Comparison of ENCODE assay signal across 2 cellular contexts in the genomic region with DNA sequence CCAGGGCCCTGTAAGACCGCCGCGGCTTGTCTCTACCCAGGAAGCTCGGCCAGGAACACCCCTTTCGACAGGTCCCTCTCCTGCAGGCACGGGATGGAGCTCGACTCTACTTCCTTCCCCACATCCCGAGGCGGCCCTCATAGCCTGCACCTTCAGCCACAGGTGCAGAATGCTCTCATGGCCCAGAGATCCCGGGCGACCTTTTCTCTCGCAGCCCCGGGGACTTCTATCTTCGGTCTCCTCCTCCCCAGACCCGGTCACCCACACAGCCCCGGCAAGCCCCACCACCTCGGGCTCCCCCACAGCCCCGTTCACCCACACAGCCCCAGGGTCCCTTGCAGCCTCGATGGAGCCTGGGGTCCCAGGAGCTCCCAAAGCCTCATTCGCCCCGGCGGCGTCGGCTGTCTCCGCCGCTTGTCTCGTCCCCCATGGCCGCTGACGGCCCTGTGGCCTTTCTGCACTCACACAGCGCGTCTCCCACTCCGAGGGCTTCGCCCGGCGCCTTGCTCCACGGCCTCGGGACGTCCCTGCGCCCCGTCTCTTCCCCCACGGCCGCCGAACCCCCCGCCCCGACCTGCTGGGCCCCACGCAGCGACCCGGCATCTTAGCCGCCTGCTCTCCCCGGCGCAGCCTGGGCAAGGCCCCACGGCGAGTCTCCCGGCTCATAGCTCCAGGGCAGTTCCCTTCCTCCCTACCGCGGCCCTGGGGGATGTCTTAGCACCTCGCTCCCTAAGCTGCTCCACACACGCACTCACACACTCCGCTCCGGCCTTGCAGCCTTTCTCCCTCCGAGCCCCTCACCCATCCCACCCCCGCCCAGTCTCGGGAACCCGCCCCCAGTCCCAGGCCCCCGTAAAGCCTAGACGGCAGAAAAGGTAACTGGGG.
TF ChIP-seq lines count a peak whose summit lies in the region.

No MANE protein-coding gene starts in this region.

TF ChIP-seq in GM23338, 12 proteins besides CTCF, POLR2A, EP300 and RAD21 (continues in another document):
- TF ChIP-seq ZNF114 (CRISPR knock-in tag; IDR thresholded peaks at IDR 0.05) (no peak), ETS1 (IDR thresholded peaks at IDR 0.05) (no peak), ZNF331 (CRISPR knock-in tag; IDR thresholded peaks at IDR 0.05; ENCODE audit: low read depth) (no peak), POLR2AphosphoS5 (IDR thresholded peaks at IDR 0.05; ENCODE audit: low read depth) (no peak), EZH2 (IDR thresholded peaks at IDR 0.05; ENCODE audit: low read depth, unreplicated experiment) (no peak), ZNF462 (CRISPR knock-in tag; IDR thresholded peaks at IDR 0.05) (no peak)
- TF ChIP-seq, protein P1, sequence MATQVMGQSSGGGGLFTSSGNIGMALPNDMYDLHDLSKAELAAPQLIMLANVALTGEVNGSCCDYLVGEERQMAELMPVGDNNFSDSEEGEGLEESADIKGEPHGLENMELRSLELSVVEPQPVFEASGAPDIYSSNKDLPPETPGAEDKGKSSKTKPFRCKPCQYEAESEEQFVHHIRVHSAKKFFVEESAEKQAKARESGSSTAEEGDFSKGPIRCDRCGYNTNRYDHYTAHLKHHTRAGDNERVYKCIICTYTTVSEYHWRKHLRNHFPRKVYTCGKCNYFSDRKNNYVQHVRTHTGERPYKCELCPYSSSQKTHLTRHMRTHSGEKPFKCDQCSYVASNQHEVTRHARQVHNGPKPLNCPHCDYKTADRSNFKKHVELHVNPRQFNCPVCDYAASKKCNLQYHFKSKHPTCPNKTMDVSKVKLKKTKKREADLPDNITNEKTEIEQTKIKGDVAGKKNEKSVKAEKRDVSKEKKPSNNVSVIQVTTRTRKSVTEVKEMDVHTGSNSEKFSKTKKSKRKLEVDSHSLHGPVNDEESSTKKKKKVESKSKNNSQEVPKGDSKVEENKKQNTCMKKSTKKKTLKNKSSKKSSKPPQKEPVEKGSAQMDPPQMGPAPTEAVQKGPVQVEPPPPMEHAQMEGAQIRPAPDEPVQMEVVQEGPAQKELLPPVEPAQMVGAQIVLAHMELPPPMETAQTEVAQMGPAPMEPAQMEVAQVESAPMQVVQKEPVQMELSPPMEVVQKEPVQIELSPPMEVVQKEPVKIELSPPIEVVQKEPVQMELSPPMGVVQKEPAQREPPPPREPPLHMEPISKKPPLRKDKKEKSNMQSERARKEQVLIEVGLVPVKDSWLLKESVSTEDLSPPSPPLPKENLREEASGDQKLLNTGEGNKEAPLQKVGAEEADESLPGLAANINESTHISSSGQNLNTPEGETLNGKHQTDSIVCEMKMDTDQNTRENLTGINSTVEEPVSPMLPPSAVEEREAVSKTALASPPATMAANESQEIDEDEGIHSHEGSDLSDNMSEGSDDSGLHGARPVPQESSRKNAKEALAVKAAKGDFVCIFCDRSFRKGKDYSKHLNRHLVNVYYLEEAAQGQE (IDR thresholded peaks at IDR 0.05; ENCODE audit: unreplicated experiment): no peak

TF ChIP-seq in K562, 482 proteins besides CTCF, POLR2A, EP300 and RAD21:
- peak in 1 of 2 experiments; percentile 59; a peak in 1 of 4 replicates for TF ChIP-seq UBTF (IDR thresholded peaks at IDR 0.05; ENCODE audit: borderline replicate concordance in 1 of 2, low read depth in 2 of 2, low read length in 2 of 2)
- TF ChIP-seq YY1 (IDR thresholded peaks at IDR 0.05; ENCODE audit: borderline replicate concordance in 1 of 3, control insufficient read depth in 1 of 3, extremely low read depth in 1 of 3, insufficient read depth in 3 of 3, insufficient read length in 1 of 3, insufficient replicate concordance in 2 of 3, low read depth in 1 of 3, low read length in 2 of 3): peak in 1 of 3 experiments; percentile 28
- TF ChIP-seq HOXB6 (CRISPR knock-in tag; IDR thresholded peaks at IDR 0.05; ENCODE audit: borderline replicate concordance): no peak
- TF ChIP-seq E4F1 (CRISPR knock-in tag; IDR thresholded peaks at IDR 0.05; ENCODE audit: borderline replicate concordance): no peak
- no peak for TF ChIP-seq GTF2E2 (tag; IDR thresholded peaks at IDR 0.05)
- 0 out of 2 replicates have a peak, but pooled peaks have one; percentile 14 for TF ChIP-seq RBFOX2 (IDR thresholded peaks at IDR 0.05; ENCODE audit: low read depth, low read length)
- no peak for TF ChIP-seq SREBF1 (IDR thresholded peaks at IDR 0.05; ENCODE audit: borderline replicate concordance, low read depth, low read length)
- TF ChIP-seq POLR2G (IDR thresholded peaks at IDR 0.05; ENCODE audit: low read depth, low read length): peak; percentile 8; the same call in 1 of the 2 replicates
- peak; percentile 20 for TF ChIP-seq RBBP5 (IDR thresholded peaks at IDR 0.05; ENCODE audit: borderline replicate concordance, insufficient read depth, low read length, poor library complexity, severe bottlenecking)
